In genomic region chr4:113919145-113919544, GRCh38 we compare ENCODE assay signal across 20 cellular contexts.
DNase-seq lines count a peak whose midpoint lies in the region; ATAC-seq, FAIRE-seq and TF ChIP-seq lines count a peak whose summit lies in the region.
"Had no signal": no experiment of that assay in that cellular context is flagged by ENCODE, and none has a peak within 500 bp of the region (broad histone marks: within the 10 kb centered on the region; RNA-seq: fewer than 3 reads in every experiment).

No MANE protein-coding gene starts in this region.

- H3K79me2 ChIP-seq in ACC112 (ENCODE audit: control insufficient read depth, insufficient read depth, low read length, unreplicated experiment) = peaks cover 66% of the 10 kb centered on the region
- no peaks in the 10 kb centered on the region for H3K79me2 ChIP-seq in GM12878 (ENCODE audit: control insufficient read depth, insufficient read depth, low read length)

- H3K4me1 Mint-ChIP-seq in HFFc6 (ENCODE audit: low read depth) = peaks cover 37% of the 10 kb centered on the region
- H3K4me1 Mint-ChIP-seq in nephron = peaks cover 23% of the 10 kb centered on the region
- H3K4me1 Mint-ChIP-seq in Calu3 (ENCODE audit: low read depth, unreplicated experiment) = peaks cover 7% of the 10 kb centered on the region
- H3K4me1 Mint-ChIP-seq: B cell, CD14-positive monocyte had no signal

- in situ Hi-C loops in GM12878 (cut with MboI) (no loop called here), GM13976 (cut with MboI; ENCODE audit: low sequenced_read_pairs, unreplicated experiment) (no loop called here)

- CTCF ChIA-PET in GM12878 (lab: Yijun Ruan, JAX) = interaction anchor here (1.0 kb wide), 2 partner anchors 18 to 79 kb away, joined by 3 to 4 read pairs; no protein-coding TSS in a partner anchor
- CTCF ChIA-PET in Calu3 (lab: Charles Lee) = no interaction called here

- TF ChIP-seq CTCF in HFFc6 (IDR thresholded peaks at IDR 0.05) (no peak), GM12878 (IDR thresholded peaks at IDR 0.05 in 2 of 3, conservative IDR thresholded peaks at IDR 0.05 in 1 of 3; ENCODE audit: control insufficient read depth in 2 of 3, extremely low read depth in 1 of 3, insufficient read depth in 1 of 3, low read depth in 3 of 3, low read length in 3 of 3) (no peak), nephron (IDR thresholded peaks at IDR 0.05; ENCODE audit: unreplicated experiment in 3 of 3) (no peak), GM13976 (IDR thresholded peaks at IDR 0.05; ENCODE audit: borderline replicate concordance, control extremely low read depth, extremely low read depth, insufficient read depth, missing control alignments) (no peak), dorsolateral prefrontal cortex (IDR thresholded peaks at IDR 0.05 in 54 of 56, conservative IDR thresholded peaks at IDR 0.05 in 2 of 56; ENCODE audit: low read depth in 1 of 56, partially characterized antibody in 56 of 56) (no peak), Calu3 (IDR thresholded peaks at IDR 0.05; ENCODE audit: unreplicated experiment) (no peak)

- FAIRE-seq in GM12878 (lab: Jason Lieb, UNC) = no peak
- FAIRE-seq: K562 had no signal

- H3K9me3 Mint-ChIP-seq in HFFc6 (no peaks in the 10 kb centered on the region), nephron (no peaks in the 10 kb centered on the region), Calu3 (ENCODE audit: low read depth, unreplicated experiment) (no peaks in the 10 kb centered on the region)
- H3K9me3 Mint-ChIP-seq: CD14-positive monocyte had no signal

- ATAC-seq in GM12878 = peak; percentile 35; the same call in 1 of the 3 replicates
- ATAC-seq: K562 had no signal

- H3K4me1 ChIP-seq in ACC112 (ENCODE audit: control insufficient read depth, insufficient read depth, low read length, unreplicated experiment) (peaks cover 31% of the 10 kb centered on the region), GM12878 (ENCODE audit: control insufficient read depth, insufficient read depth, low read length) (no peaks in the 10 kb centered on the region)
- H3K4me1 ChIP-seq: Peyer's patch had no signal

- H3K27ac Mint-ChIP-seq in HFFc6 (peak overlapping the region; percentile 71), nephron (peak overlapping the region in 2 of 3 experiments; percentile 77 to 89), Calu3 (ENCODE audit: unreplicated experiment) (no peak overlapping the region)
- H3K27ac Mint-ChIP-seq: B cell had no signal

- H3K27me3 Mint-ChIP-seq in HFFc6 (ENCODE audit: insufficient read depth) (no peaks in the 10 kb centered on the region), nephron (ENCODE audit: low read depth) (peaks cover 3% of the 10 kb centered on the region), Calu3 (ENCODE audit: unreplicated experiment) (no peaks in the 10 kb centered on the region)

- no peaks in the 10 kb centered on the region for H3K36me3 ChIP-seq in ACC112 (ENCODE audit: insufficient read depth, low read length)
- H3K36me3 ChIP-seq in GM12878 (ENCODE audit: control insufficient read depth in 2 of 2, insufficient read depth in 2 of 2, low read length in 1 of 2) = no peaks in the 10 kb centered on the region
- H3K36me3 ChIP-seq: Peyer's patch had no signal

- WGBS in GM12878 (ENCODE audit: insufficient coverage, insufficient replicate concordance, low lambda C conversion rate, missing lambda C conversion rate) = 19% methylated on average over 5 of the region's 5 CpGs

- TF ChIP-seq RAD21 in GM12878 (IDR thresholded peaks at IDR 0.05; ENCODE audit: insufficient read depth, low read depth, low read length) = no peak

- H3K4me3 Mint-ChIP-seq in HFFc6 (no peak overlapping the region), nephron (no peak overlapping the region), Calu3 (ENCODE audit: low read depth, unreplicated experiment) (no peak overlapping the region)
- H3K4me3 Mint-ChIP-seq: B cell, CD14-positive monocyte had no signal

- no peaks in the 10 kb centered on the region for H3K36me3 Mint-ChIP-seq in HFFc6 (ENCODE audit: low read depth)
- no peaks in the 10 kb centered on the region for H3K36me3 Mint-ChIP-seq in nephron (ENCODE audit: low read depth)
- H3K36me3 Mint-ChIP-seq in Calu3 (ENCODE audit: insufficient read depth, unreplicated experiment) = no peaks in the 10 kb centered on the region
- H3K36me3 Mint-ChIP-seq: CD14-positive monocyte had no signal

- no peak overlapping the region for H3K4me2 ChIP-seq in GM12878 (ENCODE audit: control insufficient read depth, insufficient read depth)

- H3K27ac ChIP-seq in ACC112 (ENCODE audit: low read depth, low read length) (0 out of 2 replicates have a peak overlapping the region, but pooled peaks have one; percentile 8), GM12878 (ENCODE audit: control insufficient read depth, insufficient read depth) (no peak overlapping the region), dorsolateral prefrontal cortex (no peak overlapping the region)
- H3K27ac ChIP-seq: Peyer's patch had no signal

- SMC1A ChIA-PET in GM12878 (lab: Charles Lee; ENCODE audit: uncharacterized antibody, unreplicated experiment) = interaction anchor here (0.5 to 2.7 kb wide), 4 partner anchors 24 to 153 kb away, joined by 3 to 9 read pairs (median 3); no protein-coding TSS in a partner anchor

- H3K27me3 ChIP-seq in ACC112 (ENCODE audit: insufficient read depth, low read length) = no peaks in the 10 kb centered on the region
- no peaks in the 10 kb centered on the region for H3K27me3 ChIP-seq in GM12878 (replicated peaks in 1 of 2; ENCODE audit: control insufficient read depth in 2 of 2, insufficient read depth in 2 of 2, low read length in 1 of 2)
- H3K27me3 ChIP-seq in dorsolateral prefrontal cortex = no peaks in the 10 kb centered on the region
- H3K27me3 ChIP-seq: Peyer's patch had no signal

- no peak for DNase-seq in HFFc6
- DNase-seq in GM12878 (ENCODE audit: low read depth, low spot score) = no peak
- no peak for DNase-seq in GM13976 (ENCODE audit: low spot score)
- DNase-seq in dorsolateral prefrontal cortex = no peak
- DNase-seq in Calu3 = no peak
- no peak for DNase-seq in GDM1 (lab: John Stamatoyannopoulos, UW)
- DNase-seq: NCI-H1092 treated with DMSO at 0.1 percent for 48 hours, NCI-H146, NCI-H2029 treated with DMSO at 0.1 percent for 48 hours, NCI-H2171, NCI-H345, NCI-H524, NCI-H774, Peyer's patch, T-helper 1 cell had no signal

- H3K9me3 ChIP-seq in GM12878 (replicated peaks; ENCODE audit: control insufficient read depth, insufficient read depth, low read length) = no peaks in the 10 kb centered on the region
- H3K9me3 ChIP-seq: Peyer's patch had no signal

- intact Hi-C loops in GM12878 (cut with micrococcal nuclease; ENCODE audit: unreplicated experiment) (no loop called here), dorsolateral prefrontal cortex (cut with DNase I) (no loop called here), Calu3 (cut with micrococcal nuclease; ENCODE audit: unreplicated experiment) (no loop called here)

- no peak overlapping the region for H2AFZ ChIP-seq in ACC112 (ENCODE audit: low read length, unreplicated experiment)
- no peak overlapping the region for H2AFZ ChIP-seq in GM12878 (ENCODE audit: control insufficient read depth, low read depth, low read length)

- POLR2A ChIA-PET in GM12878 (lab: Charles Lee) = no interaction called here

- no peak overlapping the region for H3K9ac ChIP-seq in GM12878 (ENCODE audit: control insufficient read depth, insufficient read depth, low read length)

- no peak overlapping the region for H3K4me3 ChIP-seq in ACC112 (ENCODE audit: low read depth, low read length)
- no peak overlapping the region for H3K4me3 ChIP-seq in GM12878
- no peak overlapping the region for H3K4me3 ChIP-seq in dorsolateral prefrontal cortex
- H3K4me3 ChIP-seq: K562, Peyer's patch had no signal

- TF ChIP-seq POLR2A in GM12878 (IDR thresholded peaks at IDR 0.05; ENCODE audit: low read depth, low read length) = no peak

- H4K20me1 ChIP-seq in GM12878 (ENCODE audit: control insufficient read depth, insufficient read depth) = no peaks in the 10 kb centered on the region

- no peak for TF ChIP-seq EP300 in GM12878 (IDR thresholded peaks at IDR 0.05; ENCODE audit: borderline replicate concordance in 1 of 2, control insufficient read depth in 1 of 2, low read depth in 2 of 2, low read length in 2 of 2)

- BruUV-seq in GM12878 (replicated peaks; lab: Mats Ljungman, UMichigan) (no TSS peak), Calu3 (replicated peaks; lab: Mats Ljungman, UMichigan) (no TSS peak)

- RAD21 ChIA-PET in GM12878 (lab: Charles Lee; ENCODE audit: unreplicated experiment) = interaction anchor here (1.1 kb wide), 1 partner anchor 148 kb away, joined by 3 read pairs; no protein-coding TSS in a partner anchor

TF ChIP-seq in GM12878, 131 proteins besides CTCF, POLR2A, EP300 and RAD21 (continues in another document):
- TF ChIP-seq IRF3 (IDR thresholded peaks at IDR 0.05) = no peak
- no peak for TF ChIP-seq RAD51 (IDR thresholded peaks at IDR 0.05)
- TF ChIP-seq SREBF2 (IDR thresholded peaks at IDR 0.05; ENCODE audit: low read length) = no peak
- TF ChIP-seq CHD4 (IDR thresholded peaks at IDR 0.05) = no peak
- no peak for TF ChIP-seq ELK1 (IDR thresholded peaks at IDR 0.05; ENCODE audit: low read depth, low read length)
- no peak for TF ChIP-seq GATAD2B (conservative IDR thresholded peaks at IDR 0.05; ENCODE audit: low read depth)
- no peak for TF ChIP-seq EZH2 (IDR thresholded peaks at IDR 0.05; ENCODE audit: borderline replicate concordance, control insufficient read depth, low read depth, low read length)
- no peak for TF ChIP-seq ZNF217 (IDR thresholded peaks at IDR 0.05)
- TF ChIP-seq PAX8 (IDR thresholded peaks at IDR 0.05) = no peak
- no peak for TF ChIP-seq CREM (IDR thresholded peaks at IDR 0.05; ENCODE audit: low read depth)
